ENCODE assay signal across 1 cellular context in genomic region chr1:156806512-156807440, GRCh38.
TF ChIP-seq lines count a peak whose summit lies in the region.

No MANE protein-coding gene starts in this region.

TF ChIP-seq in HEK293, 187 proteins besides CTCF, POLR2A, EP300 and RAD21:
- TF ChIP-seq ZNF133 (tag by site-specific recombination; IDR thresholded peaks at IDR 0.05) (no peak), ZNF23 (tag by site-specific recombination; IDR thresholded peaks at IDR 0.05; ENCODE audit: borderline replicate concordance) (peak; percentile 95; the same call in 1 of the 2 replicates), GLIS1 (tag by site-specific recombination; IDR thresholded peaks at IDR 0.05) (peak; percentile 50), ZNF223 (tag by site-specific recombination; IDR thresholded peaks at IDR 0.05) (no peak), ZNF514 (tag by site-specific recombination; IDR thresholded peaks at IDR 0.05) (no peak), ZNF558 (tag by site-specific recombination; IDR thresholded peaks at IDR 0.05) (no peak), ZSCAN18 (tag by site-specific recombination; IDR thresholded peaks at IDR 0.05) (no peak), ZBTB17 (tag by site-specific recombination; IDR thresholded peaks at IDR 0.05) (peak; percentile 93)
